ENCODE assay signal across 4 cellular contexts in genomic region chr7:123894753-123895152, GRCh38. TPM values are rescaled to one million over a fixed set of nuclear protein-coding genes. Genes with fewer than 3 reads are reported as not detected.
"Had no signal": no experiment of that assay in that cellular context is flagged by ENCODE, and none has a peak within 500 bp of the region (broad histone marks: within the 10 kb centered on the region; RNA-seq: fewer than 3 reads in every experiment).

No MANE protein-coding gene starts in this region.

RNA-seq across cellular contexts. Expression of gene SPAM1, which starts 30.3 kb away (rescaled TPM):
- total RNA-seq: LHCN-M2, M059J, MCF 10A, NCI-H460 had no signal

RNA-seq across cellular contexts. Expression of gene HYAL4, which starts 49.8 kb away (rescaled TPM):
- total RNA-seq: LHCN-M2, M059J, MCF 10A, NCI-H460 had no signal
